ENCODE assay signal across 18 cellular contexts in the genomic region with DNA sequence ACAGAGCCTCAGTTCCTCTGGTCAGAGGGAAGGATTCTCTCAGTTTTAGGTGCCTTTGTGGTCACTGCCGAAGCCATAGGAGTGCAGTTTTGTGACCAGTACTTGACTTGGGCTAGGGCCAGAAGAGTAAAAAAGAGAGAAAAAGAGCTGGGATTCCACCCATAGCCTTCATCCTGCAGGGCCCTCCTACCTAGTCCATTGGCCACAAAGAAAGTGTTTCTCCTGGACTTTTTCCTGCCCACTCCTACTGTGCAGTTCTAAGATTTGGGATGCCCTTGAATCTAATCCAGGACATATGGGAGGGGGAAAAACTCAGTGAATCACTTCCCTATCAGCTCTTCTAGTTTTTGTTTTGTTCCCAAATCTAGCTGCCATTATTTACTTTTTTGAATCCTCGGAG.
"Had no signal": no experiment of that assay in that cellular context is flagged by ENCODE, and none has a peak within 500 bp of the region (broad histone marks: within the 10 kb centered on the region; RNA-seq: fewer than 3 reads in every experiment).

No MANE protein-coding gene starts in this region.

- H3K4me3 ChIP-seq: cardiac muscle cell, lower lobe of right lung, right atrium auricular region, stomach had no signal

- ATAC-seq: foreskin keratinocyte, lower lobe of right lung had no signal

- H3K9me3 Mint-ChIP-seq: activated CD4-positive, alpha-beta memory T cell treated with anti-CD3 and anti-CD28 coated beads for 36 hours; activated naive CD4-positive, alpha-beta T cell treated with anti-CD3 and anti-CD28 coated beads, Interleukin-2, amount 10 ng/mL, durations not matched to agents 7 days and 5 days; dendritic cell treated with granulocyte-macrophage colony-stimulating factor and Interleukin-4, amounts not matched to agents 40 ng/mL and 50 ng/mL, for 4 days; neural crest cell; T-helper 1 cell treated with Interleukin-12 subunit alpha and Interleukin-12 subunit beta and Interleukin-4 antibody, amounts not matched to agents 30 μg/mL and 1 μg/mL, for 36 hours had no signal

- H3K4me3 Mint-ChIP-seq: activated CD4-positive, alpha-beta memory T cell treated with anti-CD3 and anti-CD28 coated beads for 36 hours; activated naive CD4-positive, alpha-beta T cell treated with anti-CD3 and anti-CD28 coated beads, Interleukin-2, amount 10 ng/mL, durations not matched to agents 7 days and 5 days; dendritic cell treated with granulocyte-macrophage colony-stimulating factor and Interleukin-4, amounts not matched to agents 40 ng/mL and 50 ng/mL, for 4 days; neural crest cell; T-helper 1 cell treated with Interleukin-12 subunit alpha and Interleukin-12 subunit beta and Interleukin-4 antibody, amounts not matched to agents 30 μg/mL and 1 μg/mL, for 36 hours had no signal

- DNase-seq: activated CD4-positive, alpha-beta memory T cell treated with anti-CD3 and anti-CD28 coated beads for 36 hours; activated CD4-positive, CD25-positive, alpha-beta regulatory T cell treated with anti-CD3 and anti-CD28 coated beads, Interleukin-2, amount 50 U/mL, for 72 hours; activated naive CD4-positive, alpha-beta T cell treated with anti-CD3 and anti-CD28 coated beads, Interleukin-2, amount 10 ng/mL, durations not matched to agents 7 days and 5 days; activated T-cell treated with anti-CD3 and anti-CD28 coated beads, Interleukin-2, amount 50 U/mL, for 1 hour; amygdala; effector CD8-positive, alpha-beta T cell; foreskin keratinocyte; hypothalamus; lower lobe of right lung; midbrain; stimulated activated CD4-positive, alpha-beta T cell treated with anti-CD3 and anti-CD28 coated beads, Interleukin-2, amount 100 ng/mL, for 24 hours; stomach; trophoblast cell had no signal

- H3K9me3 ChIP-seq: lower lobe of right lung, right atrium auricular region, stomach had no signal

- H3K27me3 ChIP-seq: cardiac muscle cell, foreskin keratinocyte, right atrium auricular region, stomach had no signal

- H3K4me1 Mint-ChIP-seq: neural crest cell had no signal

- H3K36me3 ChIP-seq: cardiac muscle cell, lower lobe of right lung, right atrium auricular region, stomach had no signal

- H3K36me3 Mint-ChIP-seq: activated CD4-positive, alpha-beta memory T cell treated with anti-CD3 and anti-CD28 coated beads for 36 hours had no signal

- H3K27ac ChIP-seq: cardiac muscle cell, foreskin keratinocyte, lower lobe of right lung, right atrium auricular region, stomach had no signal

- H3K27ac Mint-ChIP-seq: activated CD4-positive, alpha-beta memory T cell treated with anti-CD3 and anti-CD28 coated beads for 36 hours; activated naive CD4-positive, alpha-beta T cell treated with anti-CD3 and anti-CD28 coated beads, Interleukin-2, amount 10 ng/mL, durations not matched to agents 7 days and 5 days; dendritic cell treated with granulocyte-macrophage colony-stimulating factor and Interleukin-4, amounts not matched to agents 40 ng/mL and 50 ng/mL, for 4 days; T-helper 1 cell treated with Interleukin-12 subunit alpha and Interleukin-12 subunit beta and Interleukin-4 antibody, amounts not matched to agents 30 μg/mL and 1 μg/mL, for 36 hours had no signal

- H3K27me3 Mint-ChIP-seq: activated CD4-positive, alpha-beta memory T cell treated with anti-CD3 and anti-CD28 coated beads for 36 hours; activated naive CD4-positive, alpha-beta T cell treated with anti-CD3 and anti-CD28 coated beads, Interleukin-2, amount 10 ng/mL, durations not matched to agents 7 days and 5 days; dendritic cell treated with granulocyte-macrophage colony-stimulating factor and Interleukin-4, amounts not matched to agents 40 ng/mL and 50 ng/mL, for 4 days had no signal

- H3K4me1 ChIP-seq: foreskin keratinocyte had no signal
